Comparison of ENCODE assay signal across 9 cellular contexts in genomic region chr3:50228184-50228763, GRCh38. TPM values are rescaled to one million over a fixed set of nuclear protein-coding genes. Genes with fewer than 3 reads are reported as not detected.
DNase-seq lines count a peak whose midpoint lies in the region; ATAC-seq and TF ChIP-seq lines count a peak whose summit lies in the region.
"Not testable (repeated sequence)": the region's sequence is repeated elsewhere in the genome, so short reads cannot be mapped to it uniquely, and the experiment has no call there.
"Had no signal": no experiment of that assay in that cellular context is flagged by ENCODE, and none has a peak within 500 bp of the region (broad histone marks: within the 10 kb centered on the region; RNA-seq: fewer than 3 reads in every experiment).

No MANE protein-coding gene starts in this region.

- not testable (repeated sequence) for H3K36me3 Mint-ChIP-seq in activated naive CD4-positive, alpha-beta T cell treated with anti-CD3 and anti-CD28 coated beads for 36 hours (ENCODE audit: low read depth); natural killer cell; stimulated activated memory B cell treated with anti-CD40 and anti-IgM and Interleukin-4, amounts not matched to agents 10 μg/mL and 1 μg/mL and 100 μg/mL, for 72 hours

- peak overlapping the region; percentile 96 for H3K4me3 Mint-ChIP-seq in activated naive CD4-positive, alpha-beta T cell treated with anti-CD3 and anti-CD28 coated beads for 36 hours
- peak overlapping the region; percentile 98 for H3K4me3 Mint-ChIP-seq in natural killer cell
- H3K4me3 Mint-ChIP-seq in stimulated activated memory B cell treated with anti-CD40 and anti-IgM and Interleukin-4, amounts not matched to agents 10 μg/mL and 1 μg/mL and 100 μg/mL, for 72 hours, result peak overlapping the region; percentile 98

- not testable (repeated sequence) for H3K36me3 ChIP-seq in ectodermal cell (ENCODE audit: control insufficient read depth, insufficient read depth, low read length); iPS DF 6.9 (ENCODE audit: control insufficient read depth, insufficient read depth, low read length)

- DNase-seq in AG10803 (ENCODE audit: low read depth); HEK293T (ENCODE audit: extremely low spot score); RWPE1 (ENCODE audit: low spot score); activated naive CD4-positive, alpha-beta T cell treated with anti-CD3 and anti-CD28 coated beads for 36 hours; iPS DF 6.9 (ENCODE audit: low read depth, low spot score); natural killer cell: not testable (repeated sequence)

- peaks cover 12% of the 10 kb centered on the region for H3K27me3 ChIP-seq in ectodermal cell (ENCODE audit: control insufficient read depth, insufficient read depth, low read length, poor library complexity, severe bottlenecking)
- H3K27me3 ChIP-seq in iPS DF 6.9 (ENCODE audit: control insufficient read depth, insufficient read depth, low read length), result not testable (repeated sequence)

- not testable (repeated sequence) for H3K9me3 Mint-ChIP-seq in activated naive CD4-positive, alpha-beta T cell treated with anti-CD3 and anti-CD28 coated beads for 36 hours; natural killer cell; stimulated activated memory B cell treated with anti-CD40 and anti-IgM and Interleukin-4, amounts not matched to agents 10 μg/mL and 1 μg/mL and 100 μg/mL, for 72 hours

- intact Hi-C loops in activated naive CD4-positive, alpha-beta T cell treated with anti-CD3 and anti-CD28 coated beads for 36 hours (cut with micrococcal nuclease); natural killer cell (cut with micrococcal nuclease): not testable (repeated sequence)

- TF ChIP-seq CTCF in AG10803 (conservative IDR thresholded peaks at IDR 0.05; ENCODE audit: low read length); RWPE1 (conservative IDR thresholded peaks at IDR 0.05; ENCODE audit: low read depth); natural killer cell (IDR thresholded peaks at IDR 0.05): not testable (repeated sequence)

- CTCF ChIA-PET in HEK293T (lab: Yijun Ruan, JAX), result interaction anchor here (1.0 to 4.5 kb wide), 4 partner anchors 18 to 34 kb away, joined by 3 to 32 read pairs (median 8); no protein-coding TSS in a partner anchor
- CTCF ChIA-PET in RWPE1 (lab: Yijun Ruan, JAX), result interaction anchor here (1.0 to 2.9 kb wide), 5 partner anchors 18 to 34 kb away, joined by 3 to 12 read pairs (median 5); no protein-coding TSS in a partner anchor
- CTCF ChIA-PET in activated naive CD4-positive, alpha-beta T cell treated with anti-CD3 and anti-CD28 coated beads for 36 hours (lab: Charles Lee), result interaction anchor here (0.7 to 8.2 kb wide), 15 partner anchors 10 to 75 kb away, joined by 3 to 151 read pairs (median 4); partner anchors contain the start of genes GNAI2, GNAT1, HYAL1 and HYAL3

- H3K27ac ChIP-seq in RWPE1 (peak overlapping the region; percentile 94), ectodermal cell (ENCODE audit: insufficient read depth, low read depth, low read length, poor library complexity, severe bottlenecking) (peak overlapping the region; percentile 76)
- not testable (repeated sequence) for H3K27ac ChIP-seq in iPS DF 6.9 (ENCODE audit: low read length)

- ATAC-seq in natural killer cell; stimulated activated memory B cell treated with anti-CD40 and anti-IgM and Interleukin-4, amounts not matched to agents 10 μg/mL and 1 μg/mL and 100 μg/mL, for 72 hours: not testable (repeated sequence)

- H3K27ac Mint-ChIP-seq in activated naive CD4-positive, alpha-beta T cell treated with anti-CD3 and anti-CD28 coated beads for 36 hours, result peak overlapping the region; percentile 91
- H3K27ac Mint-ChIP-seq in natural killer cell, result peak overlapping the region; percentile 86 to 92
- peak overlapping the region; percentile 88 for H3K27ac Mint-ChIP-seq in stimulated activated memory B cell treated with anti-CD40 and anti-IgM and Interleukin-4, amounts not matched to agents 10 μg/mL and 1 μg/mL and 100 μg/mL, for 72 hours

- not testable (repeated sequence) for H3K9me3 ChIP-seq in ectodermal cell (ENCODE audit: control insufficient read depth, low read length); iPS DF 6.9 (ENCODE audit: control insufficient read depth, insufficient read depth, low read length)

- POLR2A ChIA-PET in HEK293T (lab: Yijun Ruan, JAX), result interaction anchor here (0.6 to 3.1 kb wide), 16 partner anchors 12 to 259 kb away, joined by 3 to 18 read pairs (median 6); no protein-coding TSS in a partner anchor
- POLR2A ChIA-PET in RWPE1 (lab: Yijun Ruan, JAX; ENCODE audit: low non-redundant PET), result interaction anchor here (1.1 kb wide), 1 partner anchor 10 kb away, joined by 3 read pairs; no protein-coding TSS in a partner anchor

- H3K4me1 Mint-ChIP-seq in activated naive CD4-positive, alpha-beta T cell treated with anti-CD3 and anti-CD28 coated beads for 36 hours (ENCODE audit: low read depth), result peaks cover 18% of the 10 kb centered on the region
- peaks cover 16 to 23% of the 10 kb centered on the region in 2 donors for H3K4me1 Mint-ChIP-seq in natural killer cell
- H3K4me1 Mint-ChIP-seq in stimulated activated memory B cell treated with anti-CD40 and anti-IgM and Interleukin-4, amounts not matched to agents 10 μg/mL and 1 μg/mL and 100 μg/mL, for 72 hours, result peaks cover 67% of the 10 kb centered on the region

- 37 to 41% methylated on average over 15 of the region's 15 CpGs for WGBS in ectodermal cell, 2 experiments
- no CpG with 5 or more reads among the region's 15 CpGs for WGBS in iPS DF 6.9 (ENCODE audit: insufficient coverage, insufficient read length)

- H3K4me3 ChIP-seq in AG10803 (ENCODE audit: low read length), result peak overlapping the region; percentile 88
- H3K4me3 ChIP-seq in ectodermal cell (ENCODE audit: insufficient read depth, low read depth, low read length), result peak overlapping the region; percentile 74
- peak overlapping the region; percentile 40 for H3K4me3 ChIP-seq in iPS DF 6.9 (ENCODE audit: low read length)

- H3K27me3 Mint-ChIP-seq in activated naive CD4-positive, alpha-beta T cell treated with anti-CD3 and anti-CD28 coated beads for 36 hours (ENCODE audit: low read depth); natural killer cell (ENCODE audit: low read depth in 2 of 2): not testable (repeated sequence)
- H3K27me3 Mint-ChIP-seq in stimulated activated memory B cell treated with anti-CD40 and anti-IgM and Interleukin-4, amounts not matched to agents 10 μg/mL and 1 μg/mL and 100 μg/mL, for 72 hours, result peaks cover 13% of the 10 kb centered on the region

- H3K4me1 ChIP-seq in ectodermal cell (ENCODE audit: control insufficient read depth, insufficient read depth, low read length), result peaks cover 31% of the 10 kb centered on the region
- H3K4me1 ChIP-seq in iPS DF 6.9 (ENCODE audit: control insufficient read depth, insufficient read depth, low read length), result not testable (repeated sequence)

TF ChIP-seq in HEK293T, 16 proteins besides CTCF, POLR2A, EP300 and RAD21:
- TF ChIP-seq ZNF384 (IDR thresholded peaks at IDR 0.05), result peak; percentile 91

RNA-seq across cellular contexts. Expression of gene GNAI2, which starts 7.7 kb away (rescaled TPM):
- total RNA-seq in activated naive CD4-positive, alpha-beta T cell treated with anti-CD3 and anti-CD28 coated beads for 36 hours, result 100 to 1,000 TPM; 272 to 276 TPM
- polyA plus RNA-seq in ectodermal cell (2013, experiment 1 of 4), result 374 TPM
- polyA plus RNA-seq in ectodermal cell (2013, experiment 2 of 4), result 389 TPM
- polyA plus RNA-seq in ectodermal cell (2013, experiment 3 of 4), result 311 TPM
- 351 TPM for polyA plus RNA-seq in ectodermal cell (2013, experiment 4 of 4)
- 100 to 1,000 TPM; 428 to 467 (median 447) TPM for total RNA-seq in natural killer cell

RNA-seq across cellular contexts. Expression of gene SLC38A3, which starts 23.2 kb away (rescaled TPM):
- not detected for total RNA-seq in activated naive CD4-positive, alpha-beta T cell treated with anti-CD3 and anti-CD28 coated beads for 36 hours
- 3.6 TPM for polyA plus RNA-seq in ectodermal cell (2013, experiment 1 of 4)
- polyA plus RNA-seq in ectodermal cell (2013, experiment 2 of 4), result 2.9 TPM
- polyA plus RNA-seq in ectodermal cell (2013, experiment 3 of 4), result 4.5 TPM
- 3.0 TPM for polyA plus RNA-seq in ectodermal cell (2013, experiment 4 of 4)
- under 1 TPM in 1 of 3 donors, not detected in 2; 0.82 TPM for total RNA-seq in natural killer cell

RNA-seq across cellular contexts. Expression of gene GNAT1, which starts 36.9 kb away (rescaled TPM):
- not detected for total RNA-seq in activated naive CD4-positive, alpha-beta T cell treated with anti-CD3 and anti-CD28 coated beads for 36 hours
- not detected for polyA plus RNA-seq in ectodermal cell (2013, experiment 1 of 4)
- 0.78 TPM for polyA plus RNA-seq in ectodermal cell (2013, experiment 2 of 4)
- polyA plus RNA-seq in ectodermal cell (2013, experiment 3 of 4), result not detected
- polyA plus RNA-seq in ectodermal cell (2013, experiment 4 of 4), result not detected
- not detected for total RNA-seq in natural killer cell
- total RNA-seq: dermis microvascular lymphatic vessel endothelial cell had no signal

RNA-seq across cellular contexts. Expression of gene SEMA3B, which starts 40.7 kb away (rescaled TPM):
- total RNA-seq in activated naive CD4-positive, alpha-beta T cell treated with anti-CD3 and anti-CD28 coated beads for 36 hours, result under 1 TPM; 0.33 to 0.37 TPM
- 17.9 TPM for polyA plus RNA-seq in ectodermal cell (2013, experiment 1 of 4)
- polyA plus RNA-seq in ectodermal cell (2013, experiment 2 of 4), result 19.8 TPM
- polyA plus RNA-seq in ectodermal cell (2013, experiment 3 of 4), result 13.0 TPM
- polyA plus RNA-seq in ectodermal cell (2013, experiment 4 of 4), result 18.3 TPM
- total RNA-seq in natural killer cell, result 1 to 10 TPM in 1 of 3 donors, under 1 TPM in 2; 0.97 to 2.0 (median 0.99) TPM

RNA-seq across cellular contexts. Expression of gene LSMEM2, which starts 50.6 kb away (rescaled TPM):
- total RNA-seq in activated naive CD4-positive, alpha-beta T cell treated with anti-CD3 and anti-CD28 coated beads for 36 hours, result not detected
- 0.28 TPM for polyA plus RNA-seq in ectodermal cell (2013, experiment 1 of 4)
- polyA plus RNA-seq in ectodermal cell (2013, experiment 2 of 4), result 0.37 TPM
- polyA plus RNA-seq in ectodermal cell (2013, experiment 3 of 4), result 0.16 TPM
- 0.41 TPM for polyA plus RNA-seq in ectodermal cell (2013, experiment 4 of 4)
- total RNA-seq in natural killer cell, result not detected
- total RNA-seq: dermis microvascular lymphatic vessel endothelial cell had no signal
